14 cellular contexts compared by ENCODE assay signal in genomic region chr6:154295733-154296132, GRCh38.
DNase-seq lines count a peak whose midpoint lies in the region; ATAC-seq, FAIRE-seq and TF ChIP-seq lines count a peak whose summit lies in the region.
"Had no signal": no experiment of that assay in that cellular context is flagged by ENCODE, and none has a peak within 500 bp of the region (broad histone marks: within the 10 kb centered on the region; RNA-seq: fewer than 3 reads in every experiment).

No MANE protein-coding gene starts in this region.

- no peaks in the 10 kb centered on the region for H4K20me1 ChIP-seq in HepG2 (ENCODE audit: insufficient read depth, low read length)

- H3K27ac ChIP-seq in HepG2 (ENCODE audit: extremely low read length, insufficient read depth, low read length): no peak overlapping the region
- no peak overlapping the region for H3K27ac ChIP-seq in right lobe of liver
- H3K27ac ChIP-seq in neutrophil: peak overlapping the region; percentile 56
- H3K27ac ChIP-seq: 22Rv1, GM23248 had no signal

- no TSS peak for BruUV-seq in HepG2 (replicated peaks; lab: Mats Ljungman, UMichigan)

- TF ChIP-seq CTCF in HepG2 (CRISPR knock-in tag; IDR thresholded peaks at IDR 0.05): no peak
- no peak for TF ChIP-seq CTCF in right lobe of liver (IDR thresholded peaks at IDR 0.05)
- no peak for TF ChIP-seq CTCF in neutrophil (IDR thresholded peaks at IDR 0.05)

- intact Hi-C loops in HepG2 (cut with micrococcal nuclease; ENCODE audit: unreplicated experiment): loop anchor here (1.0 kb wide), 1 partner anchor 46 kb away; no protein-coding TSS in a partner anchor
- intact Hi-C loops in right lobe of liver (cut with DNase I): no loop called here

- no peak overlapping the region for H3K4me2 ChIP-seq in HepG2 (ENCODE audit: low read depth, low read length)

- no peak for TF ChIP-seq EP300 in HepG2 (IDR thresholded peaks at IDR 0.05; ENCODE audit: low read depth in 2 of 2, low read length in 2 of 2)
- TF ChIP-seq EP300 in HepG2 (CRISPR knock-in tag; IDR thresholded peaks at IDR 0.05; ENCODE audit: borderline replicate concordance): no peak

- ATAC-seq in HepG2 (no peak), right lobe of liver (no peak), GM18519 (IDR thresholded peaks at IDR 0.05; ENCODE audit: low FRiP score, unreplicated experiment) (no peak)

- no peak overlapping the region for H3K9ac ChIP-seq in HepG2 (ENCODE audit: insufficient read depth, low read depth, low read length)
- H3K9ac ChIP-seq: GM23248 had no signal

- 14% methylated on average over 4 of the region's 4 CpGs for WGBS in HepG2 (ENCODE audit: low lambda C conversion rate)
- WGBS in right lobe of liver (ENCODE audit: insufficient coverage, low coverage, low lambda C conversion rate, missing lambda C conversion rate): 23% methylated on average over 2 of the region's 4 CpGs

- POLR2A ChIA-PET in HepG2 (lab: Yijun Ruan, JAX): no interaction called here

- H3K4me3 ChIP-seq in HepG2 (replicated peaks in 1 of 3; ENCODE audit: insufficient read depth in 1 of 3, low read depth in 2 of 3, low read length in 3 of 3) (no peak overlapping the region), right lobe of liver (no peak overlapping the region), neutrophil (ENCODE audit: low read depth in 1 of 2, low read length in 1 of 2) (no peak overlapping the region)
- H3K4me3 ChIP-seq: GM23248 had no signal

- no peak for TF ChIP-seq RAD21 in HepG2 (CRISPR knock-in tag; IDR thresholded peaks at IDR 0.05)

- H3K36me3 ChIP-seq in HepG2 (replicated peaks in 1 of 2; ENCODE audit: control insufficient read depth in 1 of 2, insufficient read depth in 2 of 2, low read length in 2 of 2): no peaks in the 10 kb centered on the region
- no peaks in the 10 kb centered on the region for H3K36me3 ChIP-seq in right lobe of liver
- peaks cover 3% of the 10 kb centered on the region for H3K36me3 ChIP-seq in neutrophil

- in situ Hi-C loops in HepG2 (cut with HindIII; ENCODE audit: extremely low pct_ligation_motif_present, low pct_unique_long_range_greater_than_20kb): no loop called here

- DNase-seq in NCI-H1105 treated with DMSO at 0.1 percent for 48 hours (lab: John Stamatoyannopoulos, UW): peak; percentile 36
- no peak for DNase-seq in NCI-H1105 (lab: John Stamatoyannopoulos, UW)
- no peak for DNase-seq in HepG2 (ENCODE audit: low spot score)
- no peak for DNase-seq in right lobe of liver
- DNase-seq in Kasumi-1 (lab: John Stamatoyannopoulos, UW): no peak
- DNase-seq in stimulated activated CD4-positive, alpha-beta T cell treated with anti-CD3 and anti-CD28 coated beads, Interleukin-4, amount 100 ng/mL, for 24 hours: no peak
- DNase-seq: CD8-positive, alpha-beta memory T cell; DMS53; GF-D8; GM23248; H7 had no signal

- H2AFZ ChIP-seq in HepG2 (ENCODE audit: low read length): no peak overlapping the region
- H2AFZ ChIP-seq: GM23248 had no signal

- no peak for TF ChIP-seq POLR2A in HepG2 (IDR thresholded peaks at IDR 0.05; ENCODE audit: insufficient read depth in 1 of 2, low read depth in 2 of 2, low read length in 2 of 2)
- TF ChIP-seq POLR2A in right lobe of liver (IDR thresholded peaks at IDR 0.05): no peak

- H3K9me3 ChIP-seq in HepG2 (ENCODE audit: low read length) (no peaks in the 10 kb centered on the region), right lobe of liver (no peaks in the 10 kb centered on the region), neutrophil (no peaks in the 10 kb centered on the region)

- no peaks in the 10 kb centered on the region for H3K79me2 ChIP-seq in HepG2 (ENCODE audit: insufficient read depth, low read length)

- no peak for FAIRE-seq in HepG2 (lab: Jason Lieb, UNC)

- H3K4me1 ChIP-seq in HepG2 (ENCODE audit: insufficient read depth, low read length) (peaks cover 17% of the 10 kb centered on the region), right lobe of liver (peaks cover 0 to 10% (median 0%) of the 10 kb centered on the region in 4 donors), neutrophil (ENCODE audit: control insufficient read depth in 1 of 2, insufficient read depth in 1 of 2, low read depth in 1 of 2, low read length in 1 of 2) (peaks cover 6 to 23% of the 10 kb centered on the region in 2 experiments)

- CTCF ChIA-PET in HepG2 (lab: Yijun Ruan, JAX; ENCODE audit: low intra/inter-chr PET ratio, low total read pairs): no interaction called here

- H3K27me3 ChIP-seq in HepG2 (ENCODE audit: control insufficient read depth in 1 of 2, insufficient read depth in 2 of 2, low read length in 2 of 2) (peaks cover 2 to 3% of the 10 kb centered on the region in 2 experiments; a peak in 2 of 5 replicates), right lobe of liver (no peaks in the 10 kb centered on the region), neutrophil (no peaks in the 10 kb centered on the region)

TF ChIP-seq in HepG2, 621 proteins besides CTCF, POLR2A, EP300 and RAD21:
- TF ChIP-seq MNT (IDR thresholded peaks at IDR 0.05) (0 out of 2 replicates have a peak, but pooled peaks have one; percentile 9), ZMYM2 (CRISPR knock-in tag; IDR thresholded peaks at IDR 0.05) (no peak), CSRNP1 (CRISPR knock-in tag; IDR thresholded peaks at IDR 0.05) (no peak)
